Comparison of ENCODE assay signal across 10 cellular contexts in the genomic region with DNA sequence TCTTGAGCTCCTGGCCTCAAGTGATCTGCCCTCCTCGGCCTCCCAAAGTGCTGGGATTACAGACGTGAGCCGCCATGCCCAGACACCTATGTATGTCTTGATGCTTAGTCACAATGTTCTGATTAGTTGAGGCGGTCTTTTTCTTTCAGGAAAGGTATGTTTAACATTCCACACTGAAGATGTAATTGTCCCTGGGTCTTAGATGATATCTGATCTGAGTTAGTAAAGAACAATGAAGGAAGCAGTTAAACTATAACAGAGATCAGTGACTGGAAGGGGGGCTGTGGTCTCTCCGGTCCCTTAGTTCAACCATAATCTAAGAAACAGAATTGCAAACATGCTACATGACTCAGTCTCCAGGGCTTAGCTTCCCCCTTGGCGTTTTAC. TPM values are rescaled to one million over a fixed set of nuclear protein-coding genes. Genes with fewer than 3 reads are reported as not detected.
DNase-seq lines count a peak whose midpoint lies in the region; ATAC-seq, FAIRE-seq and TF ChIP-seq lines count a peak whose summit lies in the region.
"Had no signal": no experiment of that assay in that cellular context is flagged by ENCODE, and none has a peak within 500 bp of the region (broad histone marks: within the 10 kb centered on the region; RNA-seq: fewer than 3 reads in every experiment).

No MANE protein-coding gene starts in this region.

- H3K4me1 Mint-ChIP-seq in T-helper 17 cell = peaks cover 53% of the 10 kb centered on the region

- H3K36me3 Mint-ChIP-seq in T-helper 17 cell (ENCODE audit: low read depth) = peaks cover 11% of the 10 kb centered on the region

- H3K4me3 ChIP-seq in esophagus squamous epithelium = no peak overlapping the region
- no peak overlapping the region for H3K4me3 ChIP-seq in gastrocnemius medialis

- no peaks in the 10 kb centered on the region for H3K9me3 ChIP-seq in T-helper 17 cell (ENCODE audit: control insufficient read depth, low read length, poor library complexity, severe bottlenecking)
- H3K9me3 ChIP-seq in esophagus squamous epithelium = no peaks in the 10 kb centered on the region
- no peaks in the 10 kb centered on the region for H3K9me3 ChIP-seq in gastrocnemius medialis

- ATAC-seq in T-helper 17 cell = no peak
- ATAC-seq in gastrocnemius medialis = no peak
- no peak for ATAC-seq in GM21390 (IDR thresholded peaks at IDR 0.05; ENCODE audit: unreplicated experiment)
- no peak for ATAC-seq in HG02610 (IDR thresholded peaks at IDR 0.05; ENCODE audit: unreplicated experiment)

- no peaks in the 10 kb centered on the region for H3K27me3 ChIP-seq in esophagus squamous epithelium
- no peaks in the 10 kb centered on the region for H3K27me3 ChIP-seq in gastrocnemius medialis

- TF ChIP-seq CTCF in esophagus squamous epithelium (IDR thresholded peaks at IDR 0.05) (no peak), gastrocnemius medialis (IDR thresholded peaks at IDR 0.05 in 4 of 5, conservative IDR thresholded peaks at IDR 0.05 in 1 of 5) (no peak)

- in situ Hi-C loops in gastrocnemius medialis (cut with MboI; ENCODE audit: low sequenced_read_pairs in 4 of 4) = loop anchor here in 3 of 4 donors (5.0 to 10.0 kb wide), 2 partner anchors 64 to 121 kb away; no protein-coding TSS in a partner anchor

- DNase-seq in H54 (ENCODE audit: insufficient read length, low spot score) (no peak), T-helper 17 cell (no peak), esophagus squamous epithelium (lab: John Stamatoyannopoulos, UW) (no peak), gastrocnemius medialis (no peak), mucosa of gallbladder (ENCODE audit: low spot score) (no peak), iPS-NIHi7 (ENCODE audit: extremely low spot score) (no peak)
- DNase-seq: NCI-H526 treated with DMSO at 0.1 percent for 48 hours had no signal

- peak; percentile 23 for FAIRE-seq in H54 (lab: Jason Lieb, UNC)
- FAIRE-seq: endometrium had no signal

- H3K27ac Mint-ChIP-seq in T-helper 17 cell = peak overlapping the region; percentile 93

- no peaks in the 10 kb centered on the region for H3K27me3 Mint-ChIP-seq in T-helper 17 cell

- intact Hi-C loops in esophagus squamous epithelium (cut with DNase I) = loop anchor here (10.0 kb wide), 1 partner anchor 121 kb away; no protein-coding TSS in a partner anchor
- intact Hi-C loops in gastrocnemius medialis (cut with DNase I; ENCODE audit: low total_unique reads) = no loop called here

- peaks cover 57 to 94% (median 61%) of the 10 kb centered on the region in 3 donors for H3K4me1 ChIP-seq in esophagus squamous epithelium
- H3K4me1 ChIP-seq in gastrocnemius medialis = peaks cover 24 to 52% of the 10 kb centered on the region in 2 donors

- H3K27ac ChIP-seq in esophagus squamous epithelium (peak overlapping the region; percentile 83 to 94 (median 90)), gastrocnemius medialis (peak overlapping the region; percentile 49 to 84 (median 79))

- TF ChIP-seq POLR2A in H54 (IDR thresholded peaks at IDR 0.05; ENCODE audit: low read depth, low read length) = no peak
- no peak for TF ChIP-seq POLR2A in esophagus squamous epithelium (IDR thresholded peaks at IDR 0.05)
- TF ChIP-seq POLR2A in gastrocnemius medialis (IDR thresholded peaks at IDR 0.05) = no peak

- peaks cover 4 to 47% (median 29%) of the 10 kb centered on the region in 3 donors for H3K36me3 ChIP-seq in esophagus squamous epithelium
- H3K36me3 ChIP-seq in gastrocnemius medialis = no peaks in the 10 kb centered on the region

- WGBS in esophagus squamous epithelium, 2 donors = 43 to 50% methylated on average over 4 to 6 of the region's 6 CpGs

- no peak overlapping the region for H3K4me3 Mint-ChIP-seq in T-helper 17 cell

RNA-seq across cellular contexts. Expression of a gene that starts 31.5 kb away (rescaled TPM):
- total RNA-seq in T-helper 17 cell = under 1 TPM; 0.18 to 0.30 TPM
- under 1 TPM in 1 of 4 donors, not detected in 3; 0.13 TPM for total RNA-seq in esophagus squamous epithelium
- not detected for total RNA-seq in gastrocnemius medialis
- total RNA-seq in mucosa of gallbladder = not detected

RNA-seq across cellular contexts. Expression of a gene that starts 52.1 kb away (rescaled TPM):
- total RNA-seq in T-helper 17 cell (100 to 1,000 TPM; 118 to 139 TPM), esophagus squamous epithelium (100 to 1,000 TPM in 2 of 4 donors, 10 to 100 TPM in 2; 66.4 to 118 (median 89.8) TPM), gastrocnemius medialis (10 to 100 TPM; 22.6 to 29.3 (median 26.9) TPM), mucosa of gallbladder (124 TPM)
